In genomic region chr14:29836395-29836794, GRCh38 we compare ENCODE assay signal across 16 cellular contexts.
"Had no signal": no experiment of that assay in that cellular context is flagged by ENCODE, and none has a peak within 500 bp of the region (broad histone marks: within the 10 kb centered on the region; RNA-seq: fewer than 3 reads in every experiment).

No MANE protein-coding gene starts in this region.

- DNase-seq: colonic mucosa; dermis blood vessel endothelial cell; foreskin keratinocyte; kidney; left colon; left ventricle myocardium superior; mesenchymal stem cell; naive thymus-derived CD4-positive, alpha-beta T cell; psoas muscle; retina; right lobe of liver; stimulated activated CD4-positive, alpha-beta T cell treated with anti-CD3 and anti-CD28 coated beads, Interleukin-15, amount 100 ng/mL, for 24 hours; stimulated activated CD4-positive, alpha-beta T cell treated with anti-CD3 and anti-CD28 coated beads, Interleukin-1b, Interleukin-23, amount 100 ng/mL, for 48 hours; stimulated activated CD4-positive, alpha-beta T cell treated with anti-CD3 and anti-CD28 coated beads, Interleukin-4, amount 100 ng/mL, for 24 hours; testis had no signal

- FAIRE-seq: kidney had no signal

- ATAC-seq: foreskin keratinocyte; left colon; left ventricle myocardium superior; naive thymus-derived CD4-positive, alpha-beta T cell; psoas muscle; right lobe of liver; stimulated activated memory B cell treated with anti-CD40 and anti-IgM and Interleukin-4, amounts not matched to agents 10 μg/mL and 1 μg/mL and 100 μg/mL, for 72 hours had no signal
